In the genomic region with DNA sequence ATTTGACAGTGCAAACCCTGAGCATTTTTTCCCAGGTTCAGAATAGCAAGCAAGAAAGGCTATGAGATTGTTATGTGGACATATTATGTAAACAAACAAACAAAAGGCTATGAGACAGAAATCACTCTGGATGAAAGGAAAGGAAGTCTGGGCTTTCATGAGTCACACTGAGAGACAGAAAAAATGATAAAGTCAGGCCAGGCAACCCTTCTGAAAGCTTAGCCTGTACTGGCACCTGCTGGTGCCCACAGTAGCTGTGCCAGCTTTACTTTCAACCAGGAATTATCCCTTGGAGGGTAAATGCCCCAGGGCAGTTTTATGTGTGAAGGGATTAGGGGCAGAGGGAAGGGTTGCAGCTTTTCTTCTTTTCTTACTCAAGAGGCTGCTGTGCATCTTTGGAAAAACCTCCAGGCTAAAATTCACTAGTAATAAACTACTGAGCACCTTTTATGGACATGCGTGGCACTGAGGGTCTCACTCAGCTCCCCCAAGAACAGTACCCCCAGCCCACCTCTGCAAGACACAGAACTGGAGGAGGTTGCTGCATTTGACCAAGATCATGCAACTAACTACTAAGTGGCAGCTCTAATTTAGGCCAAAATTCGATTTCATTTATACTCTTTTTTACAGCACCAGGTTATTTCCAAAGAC, we compare ENCODE assay signal across 9 cellular contexts. TPM values are rescaled to one million over a fixed set of nuclear protein-coding genes. Genes with fewer than 3 reads are reported as not detected.
DNase-seq lines count a peak whose midpoint lies in the region; ATAC-seq, FAIRE-seq and TF ChIP-seq lines count a peak whose summit lies in the region.
"Had no signal": no experiment of that assay in that cellular context is flagged by ENCODE, and none has a peak within 500 bp of the region (broad histone marks: within the 10 kb centered on the region; RNA-seq: fewer than 3 reads in every experiment).

No MANE protein-coding gene starts in this region.

- intact Hi-C loops in transverse colon (cut with DNase I; ENCODE audit: low total_unique reads): no loop called here

- H3K27ac ChIP-seq in mesenchymal stem cell (ENCODE audit: low read length, poor library complexity, severe bottlenecking): no peak overlapping the region
- H3K27ac ChIP-seq in transverse colon: no peak overlapping the region
- H3K27ac ChIP-seq in suprapubic skin: no peak overlapping the region

- no peak overlapping the region for H3K4me3 ChIP-seq in bronchial epithelial cell (ENCODE audit: low read depth, low read length)
- peak overlapping the region in 1 of 2 experiments; percentile 39 for H3K4me3 ChIP-seq in mesenchymal stem cell (ENCODE audit: insufficient read depth in 1 of 2, low read depth in 1 of 2, low read length in 2 of 2)
- H3K4me3 ChIP-seq in transverse colon: no peak overlapping the region
- no peak overlapping the region for H3K4me3 ChIP-seq in suprapubic skin

- H3K14ac ChIP-seq in mesenchymal stem cell (ENCODE audit: low read length in 2 of 2): no peak overlapping the region

- no peak overlapping the region for H2BK5ac ChIP-seq in mesenchymal stem cell (ENCODE audit: low read depth, low read length, poor library complexity, severe bottlenecking)

- H4K8ac ChIP-seq in mesenchymal stem cell (ENCODE audit: low read length): no peak overlapping the region

- no peak overlapping the region for H2BK12ac ChIP-seq in mesenchymal stem cell (ENCODE audit: low read length in 2 of 2)

- TF ChIP-seq CTCF in bronchial epithelial cell (IDR thresholded peaks at IDR 0.05; ENCODE audit: insufficient read depth, low read length, severe bottlenecking): peak; percentile 87
- TF ChIP-seq CTCF in transverse colon (IDR thresholded peaks at IDR 0.05): peak in 1 of 5 experiments; percentile 18
- peak in 1 of 2 donors; percentile 25 for TF ChIP-seq CTCF in suprapubic skin (IDR thresholded peaks at IDR 0.05)

- FAIRE-seq in bronchial epithelial cell (lab: Jason Lieb, UNC): peak; percentile 64
- FAIRE-seq: islet of Langerhans had no signal

- H3K36me3 ChIP-seq in bronchial epithelial cell (ENCODE audit: control insufficient read depth, insufficient read depth, low read length) (no peaks in the 10 kb centered on the region), mesenchymal stem cell (ENCODE audit: control insufficient read depth in 1 of 2, insufficient read depth in 2 of 2, low read depth in 1 of 2, low read length in 2 of 2) (no peaks in the 10 kb centered on the region), transverse colon (no peaks in the 10 kb centered on the region), suprapubic skin (no peaks in the 10 kb centered on the region)

- no peak overlapping the region for H2BK15ac ChIP-seq in mesenchymal stem cell (ENCODE audit: low read depth, poor library complexity, severe bottlenecking)

- DNase-seq in ELR (ENCODE audit: low read depth): peak; percentile 74
- peak; percentile 23 for DNase-seq in NCI-H1417 treated with DMSO at 0.1 percent for 48 hours (lab: John Stamatoyannopoulos, UW)
- peak; percentile 94 for DNase-seq in bronchial epithelial cell (ENCODE audit: low read depth)
- DNase-seq in mesenchymal stem cell: peak; percentile 71
- DNase-seq in T-helper 2 cell: no peak
- DNase-seq in transverse colon: no peak
- DNase-seq in suprapubic skin (ENCODE audit: low spot score in 2 of 2): no peak

- H3K4me1 ChIP-seq in mesenchymal stem cell (ENCODE audit: control insufficient read depth, insufficient read depth, low read depth, low read length) (peaks cover 1% of the 10 kb centered on the region), transverse colon (no peaks in the 10 kb centered on the region), suprapubic skin (no peaks in the 10 kb centered on the region)

- no peak overlapping the region for H3K23ac ChIP-seq in mesenchymal stem cell (ENCODE audit: low read length in 2 of 2)

- no peak overlapping the region for H3K4me2 ChIP-seq in mesenchymal stem cell (ENCODE audit: low read length, poor library complexity, severe bottlenecking)

- no peak overlapping the region for H4K91ac ChIP-seq in mesenchymal stem cell (ENCODE audit: low read length)

- TF ChIP-seq EP300 in transverse colon (IDR thresholded peaks at IDR 0.05; ENCODE audit: low read depth) (no peak), suprapubic skin (IDR thresholded peaks at IDR 0.05) (no peak)

- peak overlapping the region; percentile 49 for H3K9ac ChIP-seq in mesenchymal stem cell (ENCODE audit: low read length)

- H3K18ac ChIP-seq in mesenchymal stem cell (ENCODE audit: low read depth in 1 of 2, low read length in 2 of 2): no peak overlapping the region

- H3K79me1 ChIP-seq in mesenchymal stem cell (replicated peaks; ENCODE audit: low read length, poor library complexity, severe bottlenecking): no peaks in the 10 kb centered on the region

- no peak overlapping the region for H2BK120ac ChIP-seq in mesenchymal stem cell (ENCODE audit: low read depth, low read length)

- in situ Hi-C loops in transverse colon (cut with MboI; ENCODE audit: low pct_ligation_motif_present in 1 of 4, low pct_unique_long_range_greater_than_20kb in 1 of 4, low sequenced_read_pairs in 3 of 4): no loop called here

- no peak for TF ChIP-seq POLR2A in transverse colon (IDR thresholded peaks at IDR 0.05)
- TF ChIP-seq POLR2A in suprapubic skin (IDR thresholded peaks at IDR 0.05): no peak

- H3K27me3 ChIP-seq in bronchial epithelial cell (ENCODE audit: control insufficient read depth, insufficient read depth, low read length) (no peaks in the 10 kb centered on the region), mesenchymal stem cell (ENCODE audit: control insufficient read depth in 1 of 2, insufficient read depth in 1 of 2, low read length in 2 of 2) (peaks cover 6 to 9% of the 10 kb centered on the region in 2 experiments), transverse colon (no peaks in the 10 kb centered on the region), suprapubic skin (no peaks in the 10 kb centered on the region)

- no peak overlapping the region for H2AK5ac ChIP-seq in mesenchymal stem cell (ENCODE audit: low read length, severe bottlenecking)

- WGBS in mesenchymal stem cell: 90% methylated on average over 2 of the region's 2 CpGs
- WGBS in transverse colon (ENCODE audit: low coverage in 1 of 2), 2 donors: 79 to 86% methylated on average over 1 to 2 of the region's 2 CpGs
- 84% methylated on average over 2 of the region's 2 CpGs for WGBS in suprapubic skin

- H3K4ac ChIP-seq in mesenchymal stem cell (ENCODE audit: low read depth in 1 of 2, low read length in 2 of 2): no peak overlapping the region

- H2AFZ ChIP-seq in mesenchymal stem cell (ENCODE audit: low read depth, low read length): no peak overlapping the region

- H3K9me3 ChIP-seq in mesenchymal stem cell (ENCODE audit: control insufficient read depth, low read length) (no peaks in the 10 kb centered on the region), transverse colon (no peaks in the 10 kb centered on the region), suprapubic skin (no peaks in the 10 kb centered on the region)

- no peak for ATAC-seq in HG02840 (IDR thresholded peaks at IDR 0.05; ENCODE audit: low FRiP score, unreplicated experiment)

RNA-seq across cellular contexts. Expression of gene ACTL7B, which starts 41.7 kb away (rescaled TPM):
- total RNA-seq in bronchial epithelial cell (under 0.01 TPM in 1 of 2 replicates, not detected in the other), transverse colon (not detected), suprapubic skin (under 1 TPM in 2 of 4 donors, not detected in 2; 0.19 to 0.26 TPM)
- polyA plus RNA-seq in mesenchymal stem cell (2013, experiment 1 of 2): not detected
- not detected for polyA plus RNA-seq in mesenchymal stem cell (2013, experiment 2 of 2)

RNA-seq across cellular contexts. Expression of gene ACTL7A, which starts 48.0 kb away (rescaled TPM):
- not detected in 2 replicates for total RNA-seq in bronchial epithelial cell
- polyA plus RNA-seq in mesenchymal stem cell (2013, experiment 1 of 2): not detected
- polyA plus RNA-seq in mesenchymal stem cell (2013, experiment 2 of 2): not detected
- total RNA-seq in transverse colon: not detected
- not detected for total RNA-seq in suprapubic skin

Comparison
In these comparisons a context has a peak if more than half of its experiments do, and no peak if none do; other contexts are left out.
1. DNase-seq: peak in ELR (single experiment), NCI-H1417 treated with DMSO at 0.1 percent for 48 hours (single experiment), bronchial epithelial cell (single experiment) and mesenchymal stem cell (single experiment); none in T-helper 2 cell (0 of 5), transverse colon (single experiment) and suprapubic skin (0 of 2).